ENCODE assay signal across 1 cellular context in the genomic region with DNA sequence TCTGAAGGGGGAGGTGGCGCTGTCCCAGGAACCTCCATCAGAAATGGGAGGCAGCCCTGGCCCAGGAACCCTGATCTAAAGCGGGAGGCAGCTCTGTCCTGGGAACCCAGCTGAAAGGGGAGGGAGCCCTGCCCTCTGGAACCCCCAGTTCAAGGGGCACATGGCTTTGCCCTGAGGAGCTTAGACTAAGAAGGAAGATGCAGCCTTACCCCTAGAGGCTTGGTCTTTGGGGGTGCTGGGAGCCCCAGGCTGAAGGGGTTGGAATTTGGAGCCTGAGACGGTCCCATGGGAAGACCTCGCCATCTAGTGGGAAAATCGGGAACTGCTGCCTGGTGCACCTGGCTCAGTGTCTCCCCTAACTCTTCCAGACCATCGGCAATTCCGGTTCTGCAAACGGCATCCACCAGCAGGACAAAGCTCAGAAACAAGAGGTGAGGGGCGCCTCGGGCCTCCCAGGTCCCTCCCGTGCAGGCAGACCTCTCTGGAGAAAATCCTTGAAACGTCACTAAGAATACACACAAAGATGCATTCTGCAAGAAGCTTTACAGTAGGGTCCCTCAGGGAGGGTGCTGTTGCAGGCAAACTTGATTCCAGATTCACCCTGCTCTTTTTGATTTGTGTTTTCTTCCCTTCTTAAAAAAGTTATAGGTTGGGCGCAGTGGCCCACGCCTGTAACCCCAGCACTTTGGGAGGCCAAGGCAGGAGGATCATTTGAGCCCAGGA.
TF ChIP-seq lines count a peak whose summit lies in the region.

No MANE protein-coding gene starts in this region.

TF ChIP-seq in HepG2, 621 proteins besides CTCF, POLR2A, EP300 and RAD21 (continued from another document):
- TF ChIP-seq ARID4A (CRISPR knock-in tag; IDR thresholded peaks at IDR 0.05; ENCODE audit: borderline replicate concordance) (peak; percentile 31; the same call in 1 of the 2 replicates), ZFP91 (CRISPR knock-in tag; IDR thresholded peaks at IDR 0.05; ENCODE audit: borderline replicate concordance) (peak; percentile 17; the same call in 1 of the 2 replicates)
TF ChIP-seq in HepG2: peak in this region for 15.
